In the genomic region with DNA sequence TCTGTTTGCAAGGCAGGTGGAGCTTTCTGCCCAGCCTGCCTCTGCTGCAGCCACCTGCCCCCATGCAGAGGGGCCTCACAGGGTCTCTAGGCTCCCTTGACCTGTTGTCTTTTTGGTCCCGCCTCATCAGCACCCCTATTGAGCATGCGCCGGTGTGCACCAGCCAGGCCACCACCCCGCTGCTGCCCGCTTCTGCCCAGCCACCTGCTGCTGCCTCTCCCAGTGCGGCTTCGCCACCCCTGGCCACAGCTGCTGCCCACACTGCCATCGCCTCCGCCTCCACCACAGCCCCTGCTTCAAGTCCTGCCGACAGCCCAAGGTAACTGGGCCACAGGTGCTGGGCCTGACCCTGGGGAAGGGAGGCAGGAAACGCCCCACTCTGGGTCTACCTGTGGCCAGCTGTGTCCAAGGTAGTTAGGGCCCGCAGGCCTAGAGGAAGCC, we compare ENCODE assay signal across 1 cellular context.
TF ChIP-seq lines count a peak whose summit lies in the region.

No MANE protein-coding gene starts in this region.

TF ChIP-seq in K562, 482 proteins besides CTCF, POLR2A, EP300 and RAD21:
- TF ChIP-seq NRF1 (conservative IDR thresholded peaks at IDR 0.05 in 1 of 2, IDR thresholded peaks at IDR 0.05 in 1 of 2) (peak in 1 of 2 experiments; percentile 15; a peak in 1 of 4 replicates), ZNF778 (CRISPR knock-in tag; IDR thresholded peaks at IDR 0.05) (no peak), FIP1L1 (IDR thresholded peaks at IDR 0.05; ENCODE audit: low read depth, low read length, poor library complexity, severe bottlenecking) (no peak)
